ENCODE assay signal across 8 cellular contexts in genomic region chr20:52246366-52246765, GRCh38.
"Had no signal": no experiment of that assay in that cellular context is flagged by ENCODE, and none has a peak within 500 bp of the region (broad histone marks: within the 10 kb centered on the region; RNA-seq: fewer than 3 reads in every experiment).

No MANE protein-coding gene starts in this region.

- H2AFZ ChIP-seq: GM23338 had no signal

- H3K4me1 Mint-ChIP-seq: GM23338, H9 had no signal

- H3K27ac Mint-ChIP-seq: GM23338, H9 had no signal

- FAIRE-seq: H1, H54, K562 had no signal

- H3K27ac ChIP-seq: HL-60 had no signal

- H3K4me3 ChIP-seq: GM23338, K562 had no signal

- DNase-seq: H9, HCEC 1CT, IMR-90 had no signal

- ATAC-seq: GM23338, K562 had no signal

- H3K4me3 Mint-ChIP-seq: GM23338, H9 had no signal

- H3K4me2 ChIP-seq: GM23338 had no signal
